Comparison of ENCODE assay signal across 26 cellular contexts in genomic region chr15:49441816-49442215, GRCh38. TPM values are rescaled to one million over a fixed set of nuclear protein-coding genes. Genes with fewer than 3 reads are reported as not detected.
"Had no signal": no experiment of that assay in that cellular context is flagged by ENCODE, and none has a peak within 500 bp of the region (broad histone marks: within the 10 kb centered on the region; RNA-seq: fewer than 3 reads in every experiment).

No MANE protein-coding gene starts in this region.

- H3K9me3 ChIP-seq: esophagus squamous epithelium, prostate gland, thyroid gland had no signal

- H3K4me3 Mint-ChIP-seq: central memory CD8-positive, alpha-beta T cell; immature natural killer cell; naive thymus-derived CD4-positive, alpha-beta T cell; nephron; stimulated activated naive CD8-positive, alpha-beta T cell treated with anti-CD3 and anti-CD28 coated beads, Interleukin-15, amount 100 ng/mL, for 72 hours had no signal

- H3K27ac Mint-ChIP-seq: immature natural killer cell; naive thymus-derived CD4-positive, alpha-beta T cell had no signal

- H3K4me1 Mint-ChIP-seq: stimulated activated naive CD8-positive, alpha-beta T cell treated with anti-CD3 and anti-CD28 coated beads, Interleukin-15, amount 100 ng/mL, for 72 hours had no signal

- H3K27ac ChIP-seq: coronary artery, prostate gland, skin epidermis, thyroid gland had no signal

- H3K36me3 ChIP-seq: esophagus squamous epithelium, prostate gland, thyroid gland had no signal

- H3K27me3 ChIP-seq: esophagus squamous epithelium, thyroid gland had no signal

- H3K36me3 Mint-ChIP-seq: immature natural killer cell; naive thymus-derived CD4-positive, alpha-beta T cell had no signal

- DNase-seq: dermis blood vessel endothelial cell; effector memory CD4-positive, alpha-beta T cell; esophagus squamous epithelium; hypothalamus; immature natural killer cell; islet precursor cell; kidney glomerular epithelial cell; mesendoderm; midbrain; naive thymus-derived CD4-positive, alpha-beta T cell; nucleus accumbens; right cardiac atrium; stimulated activated CD4-positive, alpha-beta T cell treated with anti-CD3 and anti-CD28 coated beads, Interleukin-15, amount 100 ng/mL, for 24 hours; stimulated activated CD4-positive, alpha-beta T cell treated with anti-CD3 and anti-CD28 coated beads, Interleukin-2, amount 100 ng/mL, for 48 hours; stimulated activated naive CD4-positive, alpha-beta T cell; stimulated activated naive CD8-positive, alpha-beta T cell treated with anti-CD3 and anti-CD28 coated beads, Interleukin-15, amount 100 ng/mL, for 72 hours; thyroid gland; trophoblast cell had no signal

- ATAC-seq: naive thymus-derived CD4-positive, alpha-beta T cell; right cardiac atrium; stimulated activated naive CD8-positive, alpha-beta T cell treated with anti-CD3 and anti-CD28 coated beads, Interleukin-15, amount 100 ng/mL, for 72 hours had no signal

- H3K4me3 ChIP-seq: coronary artery, esophagus squamous epithelium, prostate gland, skin epidermis, thyroid gland had no signal

- H3K9me3 Mint-ChIP-seq: central memory CD8-positive, alpha-beta T cell; immature natural killer cell; naive thymus-derived CD4-positive, alpha-beta T cell; nephron; stimulated activated naive CD8-positive, alpha-beta T cell treated with anti-CD3 and anti-CD28 coated beads, Interleukin-15, amount 100 ng/mL, for 72 hours had no signal

- H3K27me3 Mint-ChIP-seq: central memory CD8-positive, alpha-beta T cell; stimulated activated naive CD8-positive, alpha-beta T cell treated with anti-CD3 and anti-CD28 coated beads, Interleukin-15, amount 100 ng/mL, for 72 hours had no signal

- H3K4me1 ChIP-seq: prostate gland had no signal

RNA-seq across cellular contexts. Expression of gene FGF7, which starts 18.8 kb away (rescaled TPM):
- total RNA-seq: endothelial cell of umbilical vein, epithelial cell of proximal tubule, lung microvascular endothelial cell had no signal
- polyA plus RNA-seq: endothelial cell of umbilical vein, immature natural killer cell had no signal
